ENCODE assay signal across 10 cellular contexts in genomic region chr20:62363920-62364851, GRCh38. TPM values are rescaled to one million over a fixed set of nuclear protein-coding genes. Genes with fewer than 3 reads are reported as not detected.
DNase-seq lines count a peak whose midpoint lies in the region; ATAC-seq, FAIRE-seq and TF ChIP-seq lines count a peak whose summit lies in the region.
"Had no signal": no experiment of that assay in that cellular context is flagged by ENCODE, and none has a peak within 500 bp of the region (broad histone marks: within the 10 kb centered on the region; RNA-seq: fewer than 3 reads in every experiment).

No MANE protein-coding gene starts in this region.

- no peak overlapping the region for H2BK120ac ChIP-seq in H1 (replicated peaks; ENCODE audit: low read depth, low read length)
- peak overlapping the region; percentile 7 for H2BK120ac ChIP-seq in mesenchymal stem cell (ENCODE audit: low read depth, low read length)

- H2AK5ac ChIP-seq in H1 (ENCODE audit: low read depth, low read length): peak overlapping the region; percentile 83; the same call in 1 of the 2 replicates
- H2AK5ac ChIP-seq in mesenchymal stem cell (ENCODE audit: low read length, severe bottlenecking): peak overlapping the region; percentile 21

- H4K5ac ChIP-seq in H1 (ENCODE audit: insufficient read length, low read depth, low read length): no peak overlapping the region

- peak overlapping the region; percentile 89 to 96 for H3K4me3 ChIP-seq in Panc1 (ENCODE audit: low read depth in 2 of 2, low read length in 2 of 2)
- 0 out of 8 replicates have a peak overlapping the region, but pooled peaks of 1 of the 4 experiments have one; percentile 12 for H3K4me3 ChIP-seq in H1 (ENCODE audit: extremely low read depth in 1 of 4, insufficient read depth in 2 of 4, low read depth in 3 of 4, low read length in 4 of 4)
- H3K4me3 ChIP-seq in mesenchymal stem cell (ENCODE audit: insufficient read depth in 1 of 2, low read depth in 1 of 2, low read length in 2 of 2): peak overlapping the region in 1 of 2 experiments; percentile 80
- H3K4me3 ChIP-seq in MG63: no peak overlapping the region

- no peak overlapping the region; a peak in 2 of 7 replicates for H3K9ac ChIP-seq in H1 (replicated peaks in 1 of 4; ENCODE audit: extremely low read depth in 1 of 4, low read depth in 3 of 4, low read length in 3 of 4)
- H3K9ac ChIP-seq in mesenchymal stem cell (ENCODE audit: low read length): no peak overlapping the region

- H2BK5ac ChIP-seq in H1 (ENCODE audit: low read depth, low read length) (peak overlapping the region; percentile 99), mesenchymal stem cell (ENCODE audit: low read depth, low read length, poor library complexity, severe bottlenecking) (peak overlapping the region; percentile 35)

- H3K4ac ChIP-seq in H1 (replicated peaks; ENCODE audit: insufficient read length, low read depth, low read length) (no peak overlapping the region), mesenchymal stem cell (ENCODE audit: low read depth in 1 of 2, low read length in 2 of 2) (peak overlapping the region; percentile 38 to 47)

- H3K4me1 ChIP-seq in Panc1 (ENCODE audit: control insufficient read depth, insufficient read depth, low read length): peaks cover 68% of the 10 kb centered on the region
- H3K4me1 ChIP-seq in H1 (replicated peaks in 1 of 4; ENCODE audit: control insufficient read depth in 3 of 4, insufficient read depth in 4 of 4, low read length in 3 of 4): peaks cover 11 to 74% (median 68%) of the 10 kb centered on the region in 4 experiments
- H3K4me1 ChIP-seq in mesenchymal stem cell (ENCODE audit: control insufficient read depth, insufficient read depth, low read depth, low read length): peaks cover 77% of the 10 kb centered on the region

- H4K20me1 ChIP-seq in H1 (replicated peaks in 1 of 2; ENCODE audit: control insufficient read depth in 1 of 2, insufficient read depth in 2 of 2, low read length in 2 of 2): peaks cover 7 to 12% of the 10 kb centered on the region in 2 experiments

- H3K36me3 ChIP-seq in Panc1 (ENCODE audit: control insufficient read depth, insufficient read depth, low read length) (no peaks in the 10 kb centered on the region; the same call in 1 of the 2 replicates), H1 (ENCODE audit: control insufficient read depth in 2 of 4, insufficient read depth in 4 of 4, low read length in 3 of 4) (peaks cover 0 to 13% (median 2%) of the 10 kb centered on the region in 4 experiments; a peak in 3 of 8 replicates), mesenchymal stem cell (ENCODE audit: control insufficient read depth in 1 of 2, insufficient read depth in 2 of 2, low read depth in 1 of 2, low read length in 2 of 2) (peaks cover 0 to 58% of the 10 kb centered on the region in 2 experiments), MG63 (peaks cover 23% of the 10 kb centered on the region)

- H3K14ac ChIP-seq in H1 (ENCODE audit: insufficient read length) (no peak overlapping the region), mesenchymal stem cell (ENCODE audit: low read length in 2 of 2) (peak overlapping the region in 1 of 2 experiments; percentile 79)

- H3K27ac ChIP-seq in Panc1 (ENCODE audit: low read length): peak overlapping the region; percentile 88
- peak overlapping the region; percentile 45; the same call in 1 of the 2 replicates for H3K27ac ChIP-seq in H1 (ENCODE audit: low read depth, low read length)
- H3K27ac ChIP-seq in mesenchymal stem cell (ENCODE audit: low read length, poor library complexity, severe bottlenecking): peak overlapping the region; percentile 66

- TF ChIP-seq POLR2A in H1 (IDR thresholded peaks at IDR 0.05; ENCODE audit: control extremely low read depth in 1 of 2, low read depth in 2 of 2, low read length in 2 of 2): no peak

- H3K9me3 ChIP-seq in Panc1 (ENCODE audit: control insufficient read depth, insufficient read depth, low read depth, low read length) (no peaks in the 10 kb centered on the region), H1 (ENCODE audit: insufficient read depth in 2 of 2, low read depth in 1 of 2, low read length in 1 of 2) (no peaks in the 10 kb centered on the region), mesenchymal stem cell (ENCODE audit: control insufficient read depth, low read length) (no peaks in the 10 kb centered on the region), MG63 (no peaks in the 10 kb centered on the region)

- peak overlapping the region; percentile 72; the same call in 1 of the 2 replicates for H2BK20ac ChIP-seq in H1 (ENCODE audit: low read length)

- H3K23ac ChIP-seq in H1 (ENCODE audit: insufficient read length) (no peak overlapping the region), mesenchymal stem cell (ENCODE audit: low read length in 2 of 2) (no peak overlapping the region)

- peak overlapping the region; percentile 92 for H3K27ac Mint-ChIP-seq in type B pancreatic cell
- H3K27ac Mint-ChIP-seq in activated naive CD4-positive, alpha-beta T cell treated with anti-CD3 and anti-CD28 coated beads for 36 hours: no peak overlapping the region

- H3K79me1 ChIP-seq in H1 (ENCODE audit: low read depth, low read length) (peaks cover 10% of the 10 kb centered on the region), mesenchymal stem cell (replicated peaks; ENCODE audit: low read length, poor library complexity, severe bottlenecking) (no peaks in the 10 kb centered on the region)

- CTCF ChIA-PET in Panc1 (lab: Charles Lee): interaction anchor here (0.7 to 1.4 kb wide), 5 partner anchors 11 to 62 kb away, joined by 3 to 8 read pairs (median 4); partner anchors contain the start of gene ADRM1
- CTCF ChIA-PET in H1 (lab: Charles Lee; ENCODE audit: partially characterized antibody): interaction anchor here (0.7 to 10.9 kb wide), 16 partner anchors 8 to 255 kb away, joined by 3 to 212 read pairs (median 5); partner anchors contain the start of gene RPS21
- CTCF ChIA-PET in activated naive CD4-positive, alpha-beta T cell treated with anti-CD3 and anti-CD28 coated beads for 36 hours (lab: Charles Lee): no interaction called here

- H3K27me3 Mint-ChIP-seq in type B pancreatic cell: no peaks in the 10 kb centered on the region
- H3K27me3 Mint-ChIP-seq in activated naive CD4-positive, alpha-beta T cell treated with anti-CD3 and anti-CD28 coated beads for 36 hours (ENCODE audit: low read depth): peaks cover 17% of the 10 kb centered on the region

- FAIRE-seq in H1 (lab: Jason Lieb, UNC): no peak

- H3K4me2 ChIP-seq in H1 (ENCODE audit: insufficient read depth in 1 of 2, low read depth in 2 of 2, low read length in 2 of 2): peak overlapping the region; percentile 34 to 84
- H3K4me2 ChIP-seq in mesenchymal stem cell (ENCODE audit: low read length, poor library complexity, severe bottlenecking): peak overlapping the region; percentile 92

- H3K27me3 ChIP-seq in Panc1 (ENCODE audit: control insufficient read depth, insufficient read depth, low read length): no peaks in the 10 kb centered on the region
- no peaks in the 10 kb centered on the region for H3K27me3 ChIP-seq in H1 (replicated peaks in 1 of 4; ENCODE audit: control insufficient read depth in 3 of 4, extremely low read depth in 1 of 4, insufficient read depth in 3 of 4, low read length in 3 of 4)
- H3K27me3 ChIP-seq in mesenchymal stem cell (ENCODE audit: control insufficient read depth in 1 of 2, insufficient read depth in 1 of 2, low read length in 2 of 2): peaks cover 0 to 3% of the 10 kb centered on the region in 2 experiments
- H3K27me3 ChIP-seq in MG63: no peaks in the 10 kb centered on the region

- in situ Hi-C loops in Panc1 (cut with HindIII; ENCODE audit: low pct_unique_long_range_greater_than_20kb, low sequenced_read_pairs): no loop called here

- TSS peak; percentile 48 for BruUV-seq in Panc1 (replicated peaks; lab: Mats Ljungman, UMichigan)

- no peak for TF ChIP-seq EP300 in H1 (IDR thresholded peaks at IDR 0.05; ENCODE audit: borderline replicate concordance in 1 of 2, low read depth in 2 of 2, low read length in 2 of 2)

- peak overlapping the region; percentile 73 for H4K8ac ChIP-seq in H1 (ENCODE audit: extremely low read depth, insufficient read depth, low read length)
- H4K8ac ChIP-seq in mesenchymal stem cell (ENCODE audit: low read length): peak overlapping the region; percentile 12

- H3K9me3 Mint-ChIP-seq in type B pancreatic cell: no peaks in the 10 kb centered on the region
- no peaks in the 10 kb centered on the region for H3K9me3 Mint-ChIP-seq in activated naive CD4-positive, alpha-beta T cell treated with anti-CD3 and anti-CD28 coated beads for 36 hours

- H3K23me2 ChIP-seq in H1 (ENCODE audit: low read depth, low read length): peaks cover 14% of the 10 kb centered on the region

- POLR2A ChIA-PET in Panc1 (lab: Charles Lee): interaction anchor here (0.6 kb wide), 2 partner anchors 14 to 107 kb away, joined by 3 to 12 read pairs; no protein-coding TSS in a partner anchor
- POLR2A ChIA-PET in H1 (lab: Charles Lee; ENCODE audit: partially characterized antibody): interaction anchor here (0.8 to 12.6 kb wide), 14 partner anchors 7 to 451 kb away, joined by 3 to 213 read pairs (median 10); partner anchors contain the start of genes ADRM1 and RPS21

- H2BK15ac ChIP-seq in H1 (ENCODE audit: low read length) (peak overlapping the region; percentile 92), mesenchymal stem cell (ENCODE audit: low read depth, poor library complexity, severe bottlenecking) (peak overlapping the region; percentile 44)

- DNase-seq in Panc1 (ENCODE audit: low read depth, low spot score): no peak
- DNase-seq in H1 (ENCODE audit: low read depth in 1 of 2, low spot score in 2 of 2): peak in 1 of 2 experiments; percentile 59
- peak; percentile 87 for DNase-seq in mesenchymal stem cell
- no peak for DNase-seq in type B pancreatic cell (ENCODE audit: extremely low spot score, unreplicated experiment)
- DNase-seq in MG63: no peak
- no peak for DNase-seq in activated naive CD4-positive, alpha-beta T cell treated with anti-CD3 and anti-CD28 coated beads for 36 hours
- no peak for DNase-seq in DMS114 treated with DMSO at 0.1 percent for 48 hours (lab: John Stamatoyannopoulos, UW; ENCODE audit: unreplicated experiment)
- DNase-seq in NCI-H187 (lab: John Stamatoyannopoulos, UW): no peak
- DNase-seq: activated gamma-delta T cell treated with Interleukin-2 at 50 U/mL for 16 hours, NCI-H2029 treated with DMSO at 0.1 percent for 48 hours had no signal

- 87% methylated on average over 21 of the region's 22 CpGs; no CpG with 5 or more reads in 1 of the 2 experiments for WGBS in H1 (ENCODE audit: extremely low coverage in 1 of 2, insufficient coverage in 1 of 2, insufficient read length in 1 of 2, insufficient replicate concordance in 2 of 2, low coverage in 1 of 2, low lambda C conversion rate in 2 of 2, missing lambda C conversion rate in 1 of 2), 2 experiments
- 66% methylated on average over 22 of the region's 22 CpGs for WGBS in mesenchymal stem cell

- H3K18ac ChIP-seq in H1 (ENCODE audit: extremely low read depth, low read length) (peak overlapping the region; percentile 78), mesenchymal stem cell (ENCODE audit: low read depth in 1 of 2, low read length in 2 of 2) (peak overlapping the region; percentile 24 to 81)

- intact Hi-C loops in Panc1 (cut with micrococcal nuclease; ENCODE audit: unreplicated experiment): no loop called here
- intact Hi-C loops in activated naive CD4-positive, alpha-beta T cell treated with anti-CD3 and anti-CD28 coated beads for 36 hours (cut with micrococcal nuclease): no loop called here

- peaks cover 3% of the 10 kb centered on the region for H3K4me1 Mint-ChIP-seq in type B pancreatic cell (ENCODE audit: unreplicated experiment)
- peaks cover 3% of the 10 kb centered on the region for H3K4me1 Mint-ChIP-seq in activated naive CD4-positive, alpha-beta T cell treated with anti-CD3 and anti-CD28 coated beads for 36 hours (ENCODE audit: low read depth)

- H3K79me2 ChIP-seq in H1 (ENCODE audit: control insufficient read depth in 1 of 2, insufficient read depth in 2 of 2, low read length in 2 of 2): peaks cover 13 to 57% of the 10 kb centered on the region in 2 experiments; a peak in 3 of 4 replicates

- H2BK12ac ChIP-seq in H1 (ENCODE audit: low read depth, low read length) (peak overlapping the region; percentile 92; the same call in 1 of the 2 replicates), mesenchymal stem cell (ENCODE audit: low read length in 2 of 2) (peak overlapping the region in 1 of 2 experiments; percentile 88)

- peak in 1 of 2 experiments; percentile 29; a peak in 1 of 4 replicates for TF ChIP-seq RAD21 in H1 (IDR thresholded peaks at IDR 0.05 in 1 of 2, conservative IDR thresholded peaks at IDR 0.05 in 1 of 2; ENCODE audit: low read depth in 2 of 2, low read length in 2 of 2)

- no peak overlapping the region for H2AFZ ChIP-seq in H1 (ENCODE audit: low read length)
- no peak overlapping the region for H2AFZ ChIP-seq in mesenchymal stem cell (ENCODE audit: low read depth, low read length)

- no peak for TF ChIP-seq CTCF in Panc1 (IDR thresholded peaks at IDR 0.05)
- TF ChIP-seq CTCF in H1 (IDR thresholded peaks at IDR 0.05; ENCODE audit: control extremely low read depth in 1 of 3, insufficient read depth in 1 of 3, low read depth in 1 of 3, low read length in 3 of 3): peak in 2 of 3 experiments; percentile 26 to 39; a peak in 2 of 4 replicates
- no peak for TF ChIP-seq CTCF in type B pancreatic cell (conservative IDR thresholded peaks at IDR 0.05)

- H4K91ac ChIP-seq in H1 (replicated peaks; ENCODE audit: insufficient read length, low read length) (peak overlapping the region; percentile 5), mesenchymal stem cell (ENCODE audit: low read length) (peak overlapping the region; percentile 74)

- peak overlapping the region; percentile 54 for H3K56ac ChIP-seq in H1 (replicated peaks; ENCODE audit: insufficient read length, low read depth, low read length)

- H3K4me3 Mint-ChIP-seq in type B pancreatic cell: peak overlapping the region; percentile 89
- no peak overlapping the region for H3K4me3 Mint-ChIP-seq in activated naive CD4-positive, alpha-beta T cell treated with anti-CD3 and anti-CD28 coated beads for 36 hours

- H3K36me3 Mint-ChIP-seq in type B pancreatic cell: no peaks in the 10 kb centered on the region
- no peaks in the 10 kb centered on the region for H3K36me3 Mint-ChIP-seq in activated naive CD4-positive, alpha-beta T cell treated with anti-CD3 and anti-CD28 coated beads for 36 hours (ENCODE audit: low read depth)

- no peak for ATAC-seq in Panc1

RNA-seq across cellular contexts. Expression of gene LAMA5, which starts 2.9 kb away (rescaled TPM):
- total RNA-seq in Panc1 (2021; ENCODE audit: unreplicated experiment): 497 TPM
- 508 TPM for polyA plus RNA-seq in Panc1 (2012; ENCODE audit: insufficient read length)
- total RNA-seq in H1 (2021; fragmentation: NEBNext Ultra II Directional; extraction: Animal tissue kit (Norgen Biotek cat#: 25700)): 210 and 225 TPM in 2 replicates
- 34.4 and 90.7 TPM in 2 replicates for polyA plus RNA-seq in H1 (2011; rRNA removed)
- 57.6 TPM for polyA plus RNA-seq in H1 (2011; cell fraction: cytosol; rRNA removed)
- 648 TPM for polyA plus RNA-seq in H1 (2011; cell fraction: nucleus; rRNA removed)
- 136 to 235 TPM (median 223 TPM) in 4 replicates for polyA plus RNA-seq in H1 (2012, experiment 1 of 2)
- polyA plus RNA-seq in H1 (2012, experiment 2 of 2): 130 TPM
- 107 TPM for polyA plus RNA-seq in H1 (2013, experiment 1 of 2)
- 82.4 TPM for polyA plus RNA-seq in H1 (2013, experiment 2 of 2)
- polyA minus RNA-seq in H1 (2011; rRNA and poly(A)+ RNA removed): 24.2 and 31.4 TPM in 2 replicates
- 70.1 TPM for polyA minus RNA-seq in H1 (2011; cell fraction: cytosol; rRNA and poly(A)+ RNA removed)
- 212 TPM for polyA minus RNA-seq in H1 (2011; cell fraction: nucleus; rRNA and poly(A)+ RNA removed)
- polyA plus RNA-seq in mesenchymal stem cell (2013, experiment 1 of 2): 70.0 TPM
- 65.1 TPM for polyA plus RNA-seq in mesenchymal stem cell (2013, experiment 2 of 2)
- 246 and 611 TPM in 2 replicates for total RNA-seq in type B pancreatic cell (ENCODE audit: low replicate concordance)
- 12.8 and 22.2 TPM in 2 replicates for total RNA-seq in MG63 (2014; rRNA removed; shearing (Covaris generic); ENCODE audit: low replicate concordance)
- total RNA-seq in activated naive CD4-positive, alpha-beta T cell treated with anti-CD3 and anti-CD28 coated beads for 36 hours: 1 to 10 TPM in 1 of 2 experiments, under 1 TPM in 1; 0.81 to 1.5 TPM

RNA-seq across cellular contexts. Expression of gene RPS21, which starts 22.7 kb away (rescaled TPM):
- total RNA-seq in Panc1 (2021; ENCODE audit: unreplicated experiment) (1,761 TPM), type B pancreatic cell (ENCODE audit: low replicate concordance) (1,432 and 1,737 TPM in 2 replicates)
- polyA plus RNA-seq in Panc1 (2012; ENCODE audit: insufficient read length): 4,052 TPM
- total RNA-seq in H1 (2021; fragmentation: NEBNext Ultra II Directional; extraction: Animal tissue kit (Norgen Biotek cat#: 25700)): 1,787 and 1,829 TPM in 2 replicates
- 7,219 and 8,331 TPM in 2 replicates for polyA plus RNA-seq in H1 (2011; rRNA removed)
- 7,720 TPM for polyA plus RNA-seq in H1 (2011; cell fraction: cytosol; rRNA removed)
- 4,705 TPM for polyA plus RNA-seq in H1 (2011; cell fraction: nucleus; rRNA removed)
- 4,429 to 5,604 TPM (median 4,871 TPM) in 4 replicates for polyA plus RNA-seq in H1 (2012, experiment 1 of 2)
- polyA plus RNA-seq in H1 (2012, experiment 2 of 2): 4,124 TPM
- 4,907 TPM for polyA plus RNA-seq in H1 (2013, experiment 1 of 2)
- 4,204 TPM for polyA plus RNA-seq in H1 (2013, experiment 2 of 2)
- 654 and 663 TPM in 2 replicates for polyA minus RNA-seq in H1 (2011; rRNA and poly(A)+ RNA removed)
- polyA minus RNA-seq in H1 (2011; cell fraction: cytosol; rRNA and poly(A)+ RNA removed): 718 TPM
- polyA minus RNA-seq in H1 (2011; cell fraction: nucleus; rRNA and poly(A)+ RNA removed): 1,108 TPM
- 2,383 TPM for polyA plus RNA-seq in mesenchymal stem cell (2013, experiment 1 of 2)
- polyA plus RNA-seq in mesenchymal stem cell (2013, experiment 2 of 2): 2,319 TPM
- 2,164 and 3,269 TPM in 2 replicates for total RNA-seq in MG63 (2014; rRNA removed; shearing (Covaris generic); ENCODE audit: low replicate concordance)
- total RNA-seq in activated naive CD4-positive, alpha-beta T cell treated with anti-CD3 and anti-CD28 coated beads for 36 hours: 1,000 to 10,000 TPM; 2,995 to 3,072 TPM

RNA-seq across cellular contexts. Expression of gene CABLES2, which starts 42.9 kb away (rescaled TPM):
- total RNA-seq in Panc1 (2021; ENCODE audit: unreplicated experiment): 9.8 TPM
- polyA plus RNA-seq in Panc1 (2012; ENCODE audit: insufficient read length): 12.0 TPM
- 8.0 TPM in 2 replicates for total RNA-seq in H1 (2021; fragmentation: NEBNext Ultra II Directional; extraction: Animal tissue kit (Norgen Biotek cat#: 25700))
- polyA plus RNA-seq in H1 (2011; rRNA removed): 8.8 and 10.5 TPM in 2 replicates
- 6.5 TPM for polyA plus RNA-seq in H1 (2011; cell fraction: cytosol; rRNA removed)
- polyA plus RNA-seq in H1 (2011; cell fraction: nucleus; rRNA removed): 9.7 TPM
- 8.2 to 10.9 TPM (median 9.6 TPM) in 4 replicates for polyA plus RNA-seq in H1 (2012, experiment 1 of 2)
- polyA plus RNA-seq in H1 (2012, experiment 2 of 2): 7.4 TPM
- polyA plus RNA-seq in H1 (2013, experiment 1 of 2): 5.3 TPM
- polyA plus RNA-seq in H1 (2013, experiment 2 of 2): 5.6 TPM
- 5.2 and 5.7 TPM in 2 replicates for polyA minus RNA-seq in H1 (2011; rRNA and poly(A)+ RNA removed)
- 7.8 TPM for polyA minus RNA-seq in H1 (2011; cell fraction: cytosol; rRNA and poly(A)+ RNA removed)
- 4.3 TPM for polyA minus RNA-seq in H1 (2011; cell fraction: nucleus; rRNA and poly(A)+ RNA removed)
- 5.4 TPM for polyA plus RNA-seq in mesenchymal stem cell (2013, experiment 1 of 2)
- polyA plus RNA-seq in mesenchymal stem cell (2013, experiment 2 of 2): 5.4 TPM
- 11.7 and 18.4 TPM in 2 replicates for total RNA-seq in type B pancreatic cell (ENCODE audit: low replicate concordance)
- total RNA-seq in MG63 (2014; rRNA removed; shearing (Covaris generic); ENCODE audit: low replicate concordance): 1.3 and 6.0 TPM in 2 replicates
- total RNA-seq in activated naive CD4-positive, alpha-beta T cell treated with anti-CD3 and anti-CD28 coated beads for 36 hours: 1 to 10 TPM; 3.6 to 5.1 TPM

Comparison
In these comparisons a context has a peak if more than half of its experiments do, and no peak if none do; other contexts are left out.
1. CTCF ChIP-seq: peak in H1 (2 of 3); none in Panc1 (single experiment) and type B pancreatic cell (single experiment).
2. Peak in every context shown above with its lines, with median percentiles within 50 percentile points of each other: H3K27ac ChIP-seq.